Comparison of ENCODE assay signal across 14 cellular contexts in the genomic region with DNA sequence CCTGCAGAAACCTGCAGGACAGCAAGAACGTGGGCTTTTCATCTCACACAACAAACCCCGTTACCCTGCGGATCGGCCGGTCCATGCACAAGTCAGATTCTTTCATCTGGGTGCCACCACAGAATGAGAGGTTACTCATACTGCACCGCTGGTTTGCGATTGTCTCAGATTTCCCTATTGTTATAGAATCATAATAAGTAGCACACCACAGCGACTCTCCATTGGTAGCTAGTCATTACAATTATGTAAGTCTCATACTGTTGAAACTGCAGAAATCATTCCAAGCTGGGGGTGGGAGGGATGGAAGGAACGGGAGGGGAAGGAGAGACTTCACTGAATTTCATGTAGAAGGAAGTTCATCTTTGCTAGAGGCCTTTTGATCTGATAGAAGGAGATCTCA.
"Had no signal": no experiment of that assay in that cellular context is flagged by ENCODE, and none has a peak within 500 bp of the region (broad histone marks: within the 10 kb centered on the region; RNA-seq: fewer than 3 reads in every experiment).

No MANE protein-coding gene starts in this region.

- H3K27ac ChIP-seq: hepatocyte, testis had no signal

- H3K4me3 ChIP-seq: hepatocyte, testis had no signal

- H3K27me3 ChIP-seq: hepatocyte, testis had no signal

- ATAC-seq: left lobe of liver, sciatic nerve had no signal

- H3K4me3 Mint-ChIP-seq: activated naive CD8-positive, alpha-beta T cell treated with anti-CD3 and anti-CD28 coated beads, Interleukin-2, amount 10 ng/mL, durations not matched to agents 7 days and 5 days; neural crest cell; stimulated activated naive CD8-positive, alpha-beta T cell treated with anti-CD3 and anti-CD28 coated beads, Interleukin-15, Interleukin-2, amounts not matched to agents 100 ng/mL and 50 ng/mL, for 24 hours had no signal

- H3K27me3 Mint-ChIP-seq: activated naive CD8-positive, alpha-beta T cell treated with anti-CD3 and anti-CD28 coated beads, Interleukin-2, amount 10 ng/mL, durations not matched to agents 7 days and 5 days had no signal

- DNase-seq: activated CD4-positive, alpha-beta T cell treated with anti-CD3 and anti-CD28 coated beads for 4 hours; activated CD8-positive, alpha-beta memory T cell treated with anti-CD3 and anti-CD28 coated beads, Interleukin-2, amount 50 U/mL, for 48 hours; activated gamma-delta T cell treated with Interleukin-2 at 50 U/mL for 16 hours; activated naive CD8-positive, alpha-beta T cell treated with anti-CD3 and anti-CD28 coated beads, Interleukin-2, amount 10 ng/mL, durations not matched to agents 7 days and 5 days; aorta; erythroblast; T-helper 1 cell; T1000; testis had no signal

- H3K36me3 Mint-ChIP-seq: activated naive CD8-positive, alpha-beta T cell treated with anti-CD3 and anti-CD28 coated beads, Interleukin-2, amount 10 ng/mL, durations not matched to agents 7 days and 5 days had no signal

- H3K27ac Mint-ChIP-seq: activated naive CD8-positive, alpha-beta T cell treated with anti-CD3 and anti-CD28 coated beads, Interleukin-2, amount 10 ng/mL, durations not matched to agents 7 days and 5 days; stimulated activated naive CD8-positive, alpha-beta T cell treated with anti-CD3 and anti-CD28 coated beads, Interleukin-15, Interleukin-2, amounts not matched to agents 100 ng/mL and 50 ng/mL, for 24 hours had no signal

- H3K9me3 ChIP-seq: testis had no signal

- H3K9me3 Mint-ChIP-seq: activated naive CD8-positive, alpha-beta T cell treated with anti-CD3 and anti-CD28 coated beads, Interleukin-2, amount 10 ng/mL, durations not matched to agents 7 days and 5 days; stimulated activated naive CD8-positive, alpha-beta T cell treated with anti-CD3 and anti-CD28 coated beads, Interleukin-15, Interleukin-2, amounts not matched to agents 100 ng/mL and 50 ng/mL, for 24 hours had no signal
